In genomic region chr11:2273771-2274170, GRCh38 we compare ENCODE assay signal across 29 cellular contexts. TPM values are rescaled to one million over a fixed set of nuclear protein-coding genes. Genes with fewer than 3 reads are reported as not detected.
"Had no signal": no experiment of that assay in that cellular context is flagged by ENCODE, and none has a peak within 500 bp of the region (broad histone marks: within the 10 kb centered on the region; RNA-seq: fewer than 3 reads in every experiment).

No MANE protein-coding gene starts in this region.

- H3K4me3 Mint-ChIP-seq: activated CD4-positive, alpha-beta T cell treated with anti-CD3 and anti-CD28 coated beads, Interleukin-2, amount 10 ng/mL, durations not matched to agents 24 days and 14 days; activated CD8-positive, alpha-beta T cell treated with anti-CD3 and anti-CD28 coated beads, Interleukin-2, amount 10 ng/mL, durations not matched to agents 7 days and 5 days; activated naive CD8-positive, alpha-beta T cell; activated T-helper 17 cell treated with anti-CD3 and anti-CD28 coated beads, Interleukin-2, amount 50 U/mL, for 72 hours; endodermal cell had no signal

- DNase-seq: activated CD4-positive, alpha-beta T cell treated with anti-CD3 and anti-CD28 coated beads, Interleukin-2, amount 10 ng/mL, durations not matched to agents 24 days and 14 days; activated CD8-positive, alpha-beta T cell treated with anti-CD3 and anti-CD28 coated beads, Interleukin-2, amount 10 ng/mL, durations not matched to agents 7 days and 5 days; adrenal gland; cerebellar nuclear complex; cortex of kidney; endodermal cell; foreskin fibroblast; kidney glomerular epithelial cell; left ventricle myocardium inferior; midbrain; nucleus accumbens; SK-N-SH; stimulated activated CD4-positive, alpha-beta T cell treated with anti-CD3 and anti-CD28 coated beads, Interleukin-12 subunit alpha, Interleukin-12 subunit beta, amount 100 ng/mL, for 4 hours; stimulated activated CD4-positive, alpha-beta T cell treated with anti-CD3 and anti-CD28 coated beads, Interleukin-4, amount 100 ng/mL, for 4 hours; stimulated activated naive CD8-positive, alpha-beta T cell treated with anti-CD3 and anti-CD28 coated beads, Interleukin-15, Interleukin-2, amounts not matched to agents 100 U/mL and 50 U/mL, for 24 hours; substantia nigra; T-helper 2 cell had no signal

- H3K4me1 Mint-ChIP-seq: activated T-helper 17 cell treated with anti-CD3 and anti-CD28 coated beads, Interleukin-2, amount 50 U/mL, for 72 hours; endodermal cell had no signal

- H3K9me3 Mint-ChIP-seq: activated CD4-positive, alpha-beta T cell treated with anti-CD3 and anti-CD28 coated beads, Interleukin-2, amount 10 ng/mL, durations not matched to agents 24 days and 14 days; activated T-helper 17 cell treated with anti-CD3 and anti-CD28 coated beads, Interleukin-2, amount 50 U/mL, for 72 hours had no signal

- H3K27ac Mint-ChIP-seq: activated CD4-positive, alpha-beta T cell treated with anti-CD3 and anti-CD28 coated beads, Interleukin-2, amount 10 ng/mL, durations not matched to agents 24 days and 14 days; activated CD8-positive, alpha-beta T cell treated with anti-CD3 and anti-CD28 coated beads, Interleukin-2, amount 10 ng/mL, durations not matched to agents 7 days and 5 days; activated naive CD8-positive, alpha-beta T cell; activated T-helper 17 cell treated with anti-CD3 and anti-CD28 coated beads, Interleukin-2, amount 50 U/mL, for 72 hours; endodermal cell; nephron had no signal

- H3K9me3 ChIP-seq: adrenal gland, ascending aorta, left ventricle myocardium inferior, SK-N-SH, tibial nerve, uterus had no signal

- ATAC-seq: activated CD4-positive, CD25-positive, alpha-beta regulatory T cell treated with anti-CD3 and anti-CD28 coated beads, Interleukin-2, amount 50 U/mL, for 24 hours; activated CD8-positive, alpha-beta T cell treated with anti-CD3 and anti-CD28 coated beads, Interleukin-2, amount 10 ng/mL, durations not matched to agents 7 days and 5 days; activated T-helper 17 cell treated with anti-CD3 and anti-CD28 coated beads, Interleukin-2, amount 50 U/mL, for 72 hours; stimulated activated naive CD8-positive, alpha-beta T cell treated with anti-CD3 and anti-CD28 coated beads, Interleukin-15, Interleukin-2, amounts not matched to agents 100 U/mL and 50 U/mL, for 24 hours had no signal

- H3K4me3 ChIP-seq: adrenal gland, ascending aorta, left ventricle myocardium inferior, tibial nerve, uterus had no signal

- H3K27me3 ChIP-seq: uterus had no signal

- H3K27ac ChIP-seq: adrenal gland, ascending aorta, epithelial cell of prostate, left ventricle myocardium inferior, tibial nerve, uterus, VCaP had no signal

- H3K36me3 ChIP-seq: adrenal gland, ascending aorta, left ventricle myocardium inferior, tibial nerve, uterus had no signal

RNA-seq across cellular contexts. Expression of gene ASCL2, which starts 3.4 kb away (rescaled TPM):
- total RNA-seq: ascending aorta, endodermal cell, fibroblast of lung, left ventricle myocardium inferior, skeletal muscle tissue had no signal

RNA-seq across cellular contexts. Expression of gene C11orf21, which starts 27.9 kb away (rescaled TPM):
- total RNA-seq: ascending aorta, lung microvascular endothelial cell had no signal

RNA-seq across cellular contexts. Expression of gene TSPAN32, which starts 28.0 kb away (rescaled TPM):
- total RNA-seq: endodermal cell, lung microvascular endothelial cell had no signal
